ENCODE assay signal across 8 cellular contexts in genomic region chr10:12350167-12350872, GRCh38. TPM values are rescaled to one million over a fixed set of nuclear protein-coding genes. Genes with fewer than 3 reads are reported as not detected.
DNase-seq lines count a peak whose midpoint lies in the region; ATAC-seq and TF ChIP-seq lines count a peak whose summit lies in the region.

No MANE protein-coding gene starts in this region.

- peak overlapping the region; percentile 95 for H3K4me3 Mint-ChIP-seq in chondrocyte (ENCODE audit: unreplicated experiment)

- ATAC-seq in activated CD4-positive, CD25-positive, alpha-beta regulatory T cell treated with anti-CD3 and anti-CD28 coated beads, Interleukin-2, amount 50 U/mL, for 24 hours, result peak; percentile 26 to 41
- ATAC-seq in GM19328 (IDR thresholded peaks at IDR 0.05; ENCODE audit: unreplicated experiment), result no peak

- in situ Hi-C loops in KBM-7 (cut with MboI; ENCODE audit: low pct_unique_long_range_greater_than_20kb, low sequenced_read_pairs), result no loop called here

- peak; percentile 19 for DNase-seq in SKM-1 treated with dmso at 0.1 percent for 144 hours (lab: John Stamatoyannopoulos, UW; ENCODE audit: unreplicated experiment)
- no peak for DNase-seq in SKM-1 (lab: John Stamatoyannopoulos, UW; ENCODE audit: unreplicated experiment)
- peak; percentile 62 for DNase-seq in KBM-7
- DNase-seq in chondrocyte (ENCODE audit: low spot score), result no peak
- peak; percentile 16 to 19 for DNase-seq in stimulated activated CD4-positive, alpha-beta T cell treated with anti-CD3 and anti-CD28 coated beads, Interleukin-1b, Interleukin-23, amount 100 ng/mL, for 4 hours (ENCODE audit: low read depth in 2 of 2)

- no peaks in the 10 kb centered on the region for H3K36me3 Mint-ChIP-seq in chondrocyte (ENCODE audit: low read depth)

- H3K27me3 Mint-ChIP-seq in chondrocyte (ENCODE audit: low read depth), result no peaks in the 10 kb centered on the region

- peak overlapping the region; percentile 57 for H3K27ac ChIP-seq in layer of hippocampus (ENCODE audit: low read depth, low read length)

- TF ChIP-seq CTCF in chondrocyte (IDR thresholded peaks at IDR 0.05), result no peak

- H3K9me3 Mint-ChIP-seq in chondrocyte (ENCODE audit: low read depth), result no peaks in the 10 kb centered on the region

- H3K4me1 Mint-ChIP-seq in chondrocyte (ENCODE audit: low read depth), result peaks cover 34% of the 10 kb centered on the region

- H3K27me3 ChIP-seq in layer of hippocampus (ENCODE audit: control insufficient read depth, insufficient read depth, low read length), result no peaks in the 10 kb centered on the region

- peak overlapping the region; percentile 90 for H3K27ac Mint-ChIP-seq in chondrocyte (ENCODE audit: unreplicated experiment)

RNA-seq across cellular contexts. Expression of gene CAMK1D, which starts 1.0 kb away (rescaled TPM):
- total RNA-seq in chondrocyte, result 31.2 to 36.3 TPM (median 34.7 TPM) in 3 replicates

Comparison
In these comparisons a context has a peak if more than half of its experiments do, and no peak if none do; other contexts are left out.
1. DNase-seq: peak in SKM-1 treated with dmso at 0.1 percent for 144 hours (single experiment), KBM-7 (single experiment) and stimulated activated CD4-positive, alpha-beta T cell treated with anti-CD3 and anti-CD28 coated beads, Interleukin-1b, Interleukin-23, amount 100 ng/mL, for 4 hours (2 of 2); none in SKM-1 (single experiment) and chondrocyte (single experiment).